9 cellular contexts compared by ENCODE assay signal in the genomic region with DNA sequence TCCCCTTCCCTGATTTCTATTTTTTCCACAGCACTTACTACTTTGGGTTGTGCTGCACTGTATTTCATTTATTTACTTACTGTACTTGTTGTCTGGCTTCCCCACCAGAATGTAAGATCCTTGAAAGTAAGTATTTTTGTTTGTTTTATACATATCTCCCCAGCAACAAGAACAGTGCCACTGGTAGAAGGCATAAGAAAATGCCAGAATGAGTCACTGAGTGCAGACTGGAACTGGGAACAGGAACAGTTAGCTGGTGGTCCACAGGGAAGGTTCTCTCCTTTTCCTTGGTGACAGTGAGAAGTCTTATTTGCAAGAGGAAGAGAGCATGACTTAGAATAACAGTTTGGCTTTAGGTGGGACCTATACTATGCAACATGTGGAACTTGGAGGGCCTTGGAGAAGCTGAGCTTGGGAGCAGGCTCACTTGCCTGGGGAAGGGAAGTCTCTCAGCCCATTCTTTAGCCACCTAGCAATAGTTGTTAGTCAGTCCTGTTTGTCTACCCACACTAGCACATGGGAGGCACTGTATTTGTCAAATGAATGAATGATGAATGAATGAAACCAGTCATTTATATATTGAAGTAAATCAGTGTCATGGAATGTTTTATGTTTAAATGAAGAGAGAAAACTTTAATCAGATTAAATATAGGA.
A peak's percentile ranks its signal among the peaks of the same experiment; 100 is the strongest.
DNase-seq lines count a peak whose midpoint lies in the region; ATAC-seq and TF ChIP-seq lines count a peak whose summit lies in the region.
"Had no signal": no experiment of that assay in that cellular context is flagged by ENCODE, and none has a peak within 500 bp of the region (broad histone marks: within the 10 kb centered on the region; RNA-seq: fewer than 3 reads in every experiment).

No MANE protein-coding gene starts in this region.

- ATAC-seq in HG03039 (IDR thresholded peaks at IDR 0.05; ENCODE audit: unreplicated experiment) = peak; percentile 44
- no peak for ATAC-seq in HG03469 (IDR thresholded peaks at IDR 0.05; ENCODE audit: unreplicated experiment)

- H3K4me1 Mint-ChIP-seq in activated naive CD8-positive, alpha-beta T cell (ENCODE audit: low read depth) = peaks cover 25% of the 10 kb centered on the region
- peaks cover 23% of the 10 kb centered on the region for H3K4me1 Mint-ChIP-seq in activated naive CD8-positive, alpha-beta T cell treated with anti-CD3 and anti-CD28 coated beads for 36 hours

- H3K9me3 Mint-ChIP-seq in activated naive CD8-positive, alpha-beta T cell (ENCODE audit: low read depth) = peaks cover 12% of the 10 kb centered on the region
- peaks cover 7% of the 10 kb centered on the region for H3K9me3 Mint-ChIP-seq in activated naive CD8-positive, alpha-beta T cell treated with anti-CD3 and anti-CD28 coated beads for 36 hours

- TF ChIP-seq CTCF in brain microvascular endothelial cell (IDR thresholded peaks at IDR 0.05; ENCODE audit: low read depth, low read length, missing control alignments) = no peak

- no peak overlapping the region for H3K27ac ChIP-seq in brain microvascular endothelial cell
- H3K27ac ChIP-seq: parathyroid adenoma had no signal

- no peak overlapping the region for H3K4me3 Mint-ChIP-seq in activated naive CD8-positive, alpha-beta T cell
- H3K4me3 Mint-ChIP-seq in activated naive CD8-positive, alpha-beta T cell treated with anti-CD3 and anti-CD28 coated beads for 36 hours = no peak overlapping the region

- in situ Hi-C loops in brain microvascular endothelial cell (cut with HindIII; ENCODE audit: low pct_ligation_motif_present, low sequenced_read_pairs) = no loop called here

- no peaks in the 10 kb centered on the region for H3K27me3 ChIP-seq in brain microvascular endothelial cell (replicated peaks)

- H3K36me3 ChIP-seq in brain microvascular endothelial cell (replicated peaks) = no peaks in the 10 kb centered on the region

- no peak for DNase-seq in activated naive CD8-positive, alpha-beta T cell treated with anti-CD3 and anti-CD28 coated beads for 36 hours
- DNase-seq in brain microvascular endothelial cell (peak; percentile 55), stromal cell of bone marrow (ENCODE audit: low read depth) (peak; percentile 47), erythroblast (lab: John Stamatoyannopoulos, UW) (no peak), NCI-H2196 treated with DMSO at 0.1 percent for 48 hours (lab: John Stamatoyannopoulos, UW; ENCODE audit: unreplicated experiment) (no peak)

- TF ChIP-seq POLR2A in erythroblast (IDR thresholded peaks at IDR 0.05; ENCODE audit: low read length) = no peak

- H3K36me3 Mint-ChIP-seq in activated naive CD8-positive, alpha-beta T cell = peaks cover 10% of the 10 kb centered on the region
- H3K36me3 Mint-ChIP-seq in activated naive CD8-positive, alpha-beta T cell treated with anti-CD3 and anti-CD28 coated beads for 36 hours = peaks cover 18% of the 10 kb centered on the region

- peak overlapping the region; percentile 35 for H3K27ac Mint-ChIP-seq in activated naive CD8-positive, alpha-beta T cell
- no peak overlapping the region for H3K27ac Mint-ChIP-seq in activated naive CD8-positive, alpha-beta T cell treated with anti-CD3 and anti-CD28 coated beads for 36 hours

- no peak overlapping the region for H3K4me3 ChIP-seq in brain microvascular endothelial cell (ENCODE audit: low read depth, low read length)

- H3K27me3 Mint-ChIP-seq in activated naive CD8-positive, alpha-beta T cell = no peaks in the 10 kb centered on the region
- H3K27me3 Mint-ChIP-seq in activated naive CD8-positive, alpha-beta T cell treated with anti-CD3 and anti-CD28 coated beads for 36 hours = no peaks in the 10 kb centered on the region

Comparison
In these comparisons a context has a peak if more than half of its experiments do, and no peak if none do; other contexts are left out.
1. DNase-seq: peak in brain microvascular endothelial cell (single experiment) and stromal cell of bone marrow (single experiment); none in activated naive CD8-positive, alpha-beta T cell treated with anti-CD3 and anti-CD28 coated beads for 36 hours (single experiment), erythroblast (0 of 2) and NCI-H2196 treated with DMSO at 0.1 percent for 48 hours (single experiment).